In the genomic region with DNA sequence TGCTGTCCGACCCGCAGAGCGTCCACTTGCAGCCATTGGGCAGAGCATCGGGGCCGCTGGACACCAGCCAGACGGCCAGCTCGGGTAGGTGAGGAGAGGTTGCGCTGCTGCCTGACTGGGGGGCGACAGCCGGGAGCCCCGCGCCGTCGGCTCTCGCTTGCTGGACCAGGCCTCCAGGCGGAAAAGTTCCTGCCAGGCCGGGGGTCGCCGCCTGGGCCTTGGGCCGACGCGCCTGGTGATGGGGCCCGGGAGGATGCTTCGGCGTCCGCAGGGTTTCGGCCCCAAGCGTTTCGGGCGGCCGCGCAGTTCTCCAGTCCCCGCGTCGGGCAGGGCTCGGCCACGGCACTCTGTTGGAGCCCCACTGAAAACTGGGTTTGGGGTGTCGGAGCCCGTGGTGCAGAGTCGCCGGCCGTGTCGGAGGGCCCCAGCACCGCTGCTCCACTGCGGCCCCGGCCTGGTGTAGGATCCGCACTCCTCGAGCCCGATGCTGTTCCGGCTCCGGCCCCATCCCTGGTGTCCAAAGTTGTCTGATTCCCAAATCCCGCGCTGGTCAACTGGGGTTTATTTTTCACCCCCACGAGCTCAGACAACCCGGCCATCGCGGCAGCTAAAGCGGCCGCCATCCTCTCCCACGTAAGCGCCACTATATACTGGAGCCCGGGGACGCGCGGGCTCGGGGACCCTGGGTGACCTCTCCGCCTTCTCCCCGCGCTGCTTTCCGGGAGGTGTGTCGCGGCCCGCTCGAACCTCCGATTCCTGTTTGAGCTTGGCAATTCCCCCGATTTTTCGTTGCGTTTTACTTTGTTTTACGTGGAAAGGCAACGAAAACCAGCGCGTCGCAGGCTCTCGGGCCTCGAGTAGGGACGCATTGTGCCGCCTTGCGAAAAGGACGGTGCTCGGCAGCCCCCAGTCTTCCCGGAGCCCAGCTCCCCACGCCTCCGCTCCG, we compare ENCODE assay signal across 1 cellular context.
TF ChIP-seq lines count a peak whose summit lies in the region.

No MANE protein-coding gene starts in this region.

TF ChIP-seq in H1, 55 proteins besides CTCF, POLR2A, EP300 and RAD21:
- no peak for TF ChIP-seq ZNF274 (IDR thresholded peaks at IDR 0.05; ENCODE audit: borderline replicate concordance, extremely low read depth, low read length)
- TF ChIP-seq CTBP2 (IDR thresholded peaks at IDR 0.05; ENCODE audit: borderline replicate concordance, insufficient read depth, insufficient read length, low read length): no peak
- no peak for TF ChIP-seq NRF1 (IDR thresholded peaks at IDR 0.05; ENCODE audit: low read depth, low read length)
- peak; percentile 93 for TF ChIP-seq SUZ12 (IDR thresholded peaks at IDR 0.05; ENCODE audit: low read length)
- TF ChIP-seq SIN3A (conservative IDR thresholded peaks at IDR 0.05 in 1 of 2, IDR thresholded peaks at IDR 0.05 in 1 of 2; ENCODE audit: low read depth in 1 of 2, low read length in 2 of 2): no peak
- TF ChIP-seq FOSL1 (IDR thresholded peaks at IDR 0.05; ENCODE audit: insufficient read depth, low read depth, low read length): no peak
- TF ChIP-seq CHD2 (IDR thresholded peaks at IDR 0.05; ENCODE audit: low read length): no peak
- TF ChIP-seq CEBPB (IDR thresholded peaks at IDR 0.05; ENCODE audit: low read depth, low read length): no peak
- no peak for TF ChIP-seq MAFK (IDR thresholded peaks at IDR 0.05; ENCODE audit: low read depth, low read length)
- no peak for TF ChIP-seq ASH2L (IDR thresholded peaks at IDR 0.05; ENCODE audit: low read length)
- TF ChIP-seq POU5F1 (IDR thresholded peaks at IDR 0.05; ENCODE audit: low read depth, low read length): no peak
- TF ChIP-seq PHF8 (conservative IDR thresholded peaks at IDR 0.05; ENCODE audit: low read depth, low read length): no peak
- no peak for TF ChIP-seq RNF2 (IDR thresholded peaks at IDR 0.05; ENCODE audit: borderline replicate concordance, low read depth, low read length, missing control alignments, poor library complexity, severe bottlenecking)
- TF ChIP-seq TAF1 (IDR thresholded peaks at IDR 0.05; ENCODE audit: low read depth, low read length): no peak
- no peak for TF ChIP-seq CREB1 (IDR thresholded peaks at IDR 0.05)
- no peak for TF ChIP-seq JUND (IDR thresholded peaks at IDR 0.05; ENCODE audit: low read length)
- 0 out of 2 replicates have a peak, but pooled peaks have one; percentile 47 for TF ChIP-seq GABPA (IDR thresholded peaks at IDR 0.05; ENCODE audit: borderline replicate concordance, insufficient read depth, low read length)
- peak; percentile 94 for TF ChIP-seq EZH2 (IDR thresholded peaks at IDR 0.05; ENCODE audit: low read depth, low read length, severe bottlenecking)
- TF ChIP-seq CBX8 (IDR thresholded peaks at IDR 0.05; ENCODE audit: borderline replicate concordance, low read depth, low read length): peak; percentile 94
- no peak for TF ChIP-seq SIRT6 (IDR thresholded peaks at IDR 0.05; ENCODE audit: low read length)
- no peak for TF ChIP-seq HDAC2 (IDR thresholded peaks at IDR 0.05; ENCODE audit: borderline replicate concordance in 1 of 2, low read depth in 2 of 2, low read length in 2 of 2)
- TF ChIP-seq BACH1 (IDR thresholded peaks at IDR 0.05; ENCODE audit: low read length): no peak
